Comparison of ENCODE assay signal across 32 cellular contexts in genomic region chr18:11579916-11580315, GRCh38. TPM values are rescaled to one million over a fixed set of nuclear protein-coding genes. Genes with fewer than 3 reads are reported as not detected.
"Had no signal": no experiment of that assay in that cellular context is flagged by ENCODE, and none has a peak within 500 bp of the region (broad histone marks: within the 10 kb centered on the region; RNA-seq: fewer than 3 reads in every experiment).

No MANE protein-coding gene starts in this region.

- H3K4me1 Mint-ChIP-seq: stimulated activated memory B cell treated with anti-CD40 and anti-IgM and Interleukin-4, amounts not matched to agents 10 μg/mL and 1 μg/mL and 100 μg/mL, for 72 hours; stimulated activated naive B cell treated with anti-CD40 and anti-IgM and Interleukin-4, amounts not matched to agents 10 μg/mL and 1 μg/mL and 100 μg/mL, for 72 hours had no signal

- H3K9me3 Mint-ChIP-seq: stimulated activated effector memory CD8-positive, alpha-beta T cell treated with anti-CD3 and anti-CD28 coated beads, Interleukin-12 subunit alpha, Interleukin-12 subunit beta, amount 100 ng/mL, for 72 hours; stimulated activated memory B cell treated with anti-CD40 and anti-IgM and Interleukin-4, amounts not matched to agents 10 μg/mL and 1 μg/mL and 100 μg/mL, for 72 hours; stimulated activated naive B cell treated with anti-CD40 and anti-IgM and Interleukin-4, amounts not matched to agents 10 μg/mL and 1 μg/mL and 100 μg/mL, for 72 hours; stimulated activated naive CD8-positive, alpha-beta T cell treated with anti-CD3 and anti-CD28 coated beads, Interleukin-15, amount 100 ng/mL, for 72 hours; stimulated activated naive CD8-positive, alpha-beta T cell treated with anti-CD3 and anti-CD28 coated beads, Interleukin-15, Interleukin-2, amounts not matched to agents 100 ng/mL and 50 ng/mL, for 24 hours; type B pancreatic cell had no signal

- H3K27me3 Mint-ChIP-seq: stimulated activated naive CD8-positive, alpha-beta T cell treated with anti-CD3 and anti-CD28 coated beads, Interleukin-15, amount 100 ng/mL, for 72 hours; stimulated activated naive CD8-positive, alpha-beta T cell treated with anti-CD3 and anti-CD28 coated beads, Interleukin-15, Interleukin-2, amounts not matched to agents 100 ng/mL and 50 ng/mL, for 24 hours; type B pancreatic cell had no signal

- H3K36me3 Mint-ChIP-seq: stimulated activated effector memory CD8-positive, alpha-beta T cell treated with anti-CD3 and anti-CD28 coated beads, Interleukin-12 subunit alpha, Interleukin-12 subunit beta, amount 100 ng/mL, for 72 hours; stimulated activated memory B cell treated with anti-CD40 and anti-IgM and Interleukin-4, amounts not matched to agents 10 μg/mL and 1 μg/mL and 100 μg/mL, for 72 hours; stimulated activated naive B cell treated with anti-CD40 and anti-IgM and Interleukin-4, amounts not matched to agents 10 μg/mL and 1 μg/mL and 100 μg/mL, for 72 hours; type B pancreatic cell had no signal

- H3K4me3 Mint-ChIP-seq: stimulated activated effector memory CD8-positive, alpha-beta T cell treated with anti-CD3 and anti-CD28 coated beads, Interleukin-12 subunit alpha, Interleukin-12 subunit beta, amount 100 ng/mL, for 72 hours; stimulated activated memory B cell treated with anti-CD40 and anti-IgM and Interleukin-4, amounts not matched to agents 10 μg/mL and 1 μg/mL and 100 μg/mL, for 72 hours; stimulated activated naive B cell treated with anti-CD40 and anti-IgM and Interleukin-4, amounts not matched to agents 10 μg/mL and 1 μg/mL and 100 μg/mL, for 72 hours; stimulated activated naive CD8-positive, alpha-beta T cell treated with anti-CD3 and anti-CD28 coated beads, Interleukin-15, amount 100 ng/mL, for 72 hours; stimulated activated naive CD8-positive, alpha-beta T cell treated with anti-CD3 and anti-CD28 coated beads, Interleukin-15, Interleukin-2, amounts not matched to agents 100 ng/mL and 50 ng/mL, for 24 hours; type B pancreatic cell had no signal

- H3K27ac Mint-ChIP-seq: stimulated activated effector memory CD8-positive, alpha-beta T cell treated with anti-CD3 and anti-CD28 coated beads, Interleukin-12 subunit alpha, Interleukin-12 subunit beta, amount 100 ng/mL, for 72 hours; stimulated activated memory B cell treated with anti-CD40 and anti-IgM and Interleukin-4, amounts not matched to agents 10 μg/mL and 1 μg/mL and 100 μg/mL, for 72 hours; stimulated activated naive B cell treated with anti-CD40 and anti-IgM and Interleukin-4, amounts not matched to agents 10 μg/mL and 1 μg/mL and 100 μg/mL, for 72 hours; stimulated activated naive CD8-positive, alpha-beta T cell treated with anti-CD3 and anti-CD28 coated beads, Interleukin-15, amount 100 ng/mL, for 72 hours; stimulated activated naive CD8-positive, alpha-beta T cell treated with anti-CD3 and anti-CD28 coated beads, Interleukin-15, Interleukin-2, amounts not matched to agents 100 ng/mL and 50 ng/mL, for 24 hours; type B pancreatic cell had no signal

- DNase-seq: stimulated activated CD4-positive, alpha-beta T cell treated with anti-CD3 and anti-CD28 coated beads, Interleukin-2, amount 100 ng/mL, for 48 hours; stimulated activated CD4-positive, alpha-beta T cell treated with anti-CD3 and anti-CD28 coated beads, Interleukin-4, amount 100 ng/mL, for 1 hour; stimulated activated CD4-positive, alpha-beta T cell treated with anti-CD3 and anti-CD28 coated beads, Interleukin-4, amount 100 ng/mL, for 24 hours; stimulated activated CD4-positive, alpha-beta T cell treated with anti-CD3 and anti-CD28 coated beads, Interleukin-4, amount 100 ng/mL, for 4 hours; stimulated activated CD8-positive, alpha-beta memory T cell treated with anti-CD3 and anti-CD28 coated beads, Interleukin-4, amount 100 ng/mL, for 48 hours; stimulated activated naive B cell treated with anti-CD40 and anti-IgM and Interleukin-4, amounts not matched to agents 10 μg/mL and 1 μg/mL and 100 μg/mL, for 72 hours; stimulated activated naive CD4-positive, alpha-beta T cell; stimulated activated naive CD4-positive, alpha-beta T cell treated with Interleukin-2 at 50 U/mL for 16 hours; stimulated activated naive CD8-positive, alpha-beta T cell treated with anti-CD3 and anti-CD28 coated beads, Interleukin-15, amount 100 ng/mL, for 72 hours; stimulated activated naive CD8-positive, alpha-beta T cell treated with anti-CD3 and anti-CD28 coated beads, Interleukin-15, Interleukin-2, amounts not matched to agents 100 U/mL and 50 U/mL, for 24 hours; stomach; substantia nigra; testis; thyroid gland; tibial artery; transverse colon; trophoblast cell; upper lobe of right lung; uterus had no signal

RNA-seq across cellular contexts. Expression of gene SLC35G4, which starts 29.5 kb away (rescaled TPM):
- total RNA-seq: stomach, subcutaneous adipose tissue, suprapubic skin, temporal lobe, testis, thoracic aorta, thyroid gland, tibial nerve, transverse colon, upper lobe of left lung, upper lobe of right lung, ureter, urinary bladder, uterus, vagina had no signal
